In genomic region chr14:70934084-70934483, GRCh38 we compare ENCODE assay signal across 11 cellular contexts. TPM values are rescaled to one million over a fixed set of nuclear protein-coding genes. Genes with fewer than 3 reads are reported as not detected.
DNase-seq lines count a peak whose midpoint lies in the region; ATAC-seq lines count a peak whose summit lies in the region.
"Had no signal": no experiment of that assay in that cellular context is flagged by ENCODE, and none has a peak within 500 bp of the region (broad histone marks: within the 10 kb centered on the region; RNA-seq: fewer than 3 reads in every experiment).

No MANE protein-coding gene starts in this region.

- no peak overlapping the region for H3K4me3 ChIP-seq in subcutaneous abdominal adipose tissue (ENCODE audit: low read depth in 1 of 5, low read length in 5 of 5)
- H3K4me3 ChIP-seq: SJSA1 had no signal

- DNase-seq in activated T-cell treated with anti-CD3 and anti-CD28 coated beads, Interleukin-2, amount 50 U/mL, for 24 hours, result no peak
- no peak for DNase-seq in activated T-cell treated with anti-CD3 and anti-CD28 coated beads, Interleukin-2, amount 50 U/mL, for 48 hours
- no peak for DNase-seq in activated naive CD8-positive, alpha-beta T cell treated with anti-CD3 and anti-CD28 coated beads, Interleukin-2, amount 10 ng/mL, durations not matched to agents 7 days and 5 days
- peak; percentile 49 for DNase-seq in iris pigment epithelial cell (ENCODE audit: low read depth)
- DNase-seq in HuH-7 (ENCODE audit: low spot score), result no peak
- no peak for DNase-seq in NOMO-1 treated with dmso at 0.1 percent for 144 hours (lab: John Stamatoyannopoulos, UW; ENCODE audit: unreplicated experiment)
- DNase-seq: AML-193, head of caudate nucleus had no signal

- H3K27ac Mint-ChIP-seq in activated T-cell treated with anti-CD3 and anti-CD28 coated beads, Interleukin-2, amount 50 U/mL, for 24 hours, result peak overlapping the region; percentile 94
- peak overlapping the region; percentile 88 for H3K27ac Mint-ChIP-seq in activated naive CD8-positive, alpha-beta T cell treated with anti-CD3 and anti-CD28 coated beads, Interleukin-2, amount 10 ng/mL, durations not matched to agents 7 days and 5 days

- H3K9ac ChIP-seq in subcutaneous abdominal adipose tissue (ENCODE audit: low read length in 5 of 5), result peak overlapping the region in 3 of 5 donors; percentile 19 to 45 (median 36)

- peak overlapping the region; percentile 86 for H3K27ac ChIP-seq in subcutaneous abdominal adipose tissue (ENCODE audit: low read depth, low read length)
- H3K27ac ChIP-seq: SJSA1 had no signal

- peaks cover 30% of the 10 kb centered on the region for H3K36me3 Mint-ChIP-seq in activated T-cell treated with anti-CD3 and anti-CD28 coated beads, Interleukin-2, amount 50 U/mL, for 24 hours (ENCODE audit: low read depth)
- H3K36me3 Mint-ChIP-seq in activated naive CD8-positive, alpha-beta T cell treated with anti-CD3 and anti-CD28 coated beads, Interleukin-2, amount 10 ng/mL, durations not matched to agents 7 days and 5 days, result peaks cover 29% of the 10 kb centered on the region

- H3K27me3 Mint-ChIP-seq in activated T-cell treated with anti-CD3 and anti-CD28 coated beads, Interleukin-2, amount 50 U/mL, for 24 hours, result no peaks in the 10 kb centered on the region
- no peaks in the 10 kb centered on the region for H3K27me3 Mint-ChIP-seq in activated naive CD8-positive, alpha-beta T cell treated with anti-CD3 and anti-CD28 coated beads, Interleukin-2, amount 10 ng/mL, durations not matched to agents 7 days and 5 days

- no peaks in the 10 kb centered on the region for H3K27me3 ChIP-seq in subcutaneous abdominal adipose tissue (ENCODE audit: control insufficient read depth in 5 of 5, insufficient read depth in 4 of 5, low read length in 5 of 5)
- H3K27me3 ChIP-seq: SJSA1 had no signal

- H3K4me1 Mint-ChIP-seq in activated T-cell treated with anti-CD3 and anti-CD28 coated beads, Interleukin-2, amount 50 U/mL, for 24 hours (ENCODE audit: low read depth), result peaks cover 79% of the 10 kb centered on the region
- peaks cover 39% of the 10 kb centered on the region for H3K4me1 Mint-ChIP-seq in activated naive CD8-positive, alpha-beta T cell treated with anti-CD3 and anti-CD28 coated beads, Interleukin-2, amount 10 ng/mL, durations not matched to agents 7 days and 5 days

- ATAC-seq in activated naive CD8-positive, alpha-beta T cell treated with anti-CD3 and anti-CD28 coated beads, Interleukin-2, amount 10 ng/mL, durations not matched to agents 7 days and 5 days (ENCODE audit: low read depth), result no peak
- ATAC-seq in GM18907 (IDR thresholded peaks at IDR 0.05; ENCODE audit: unreplicated experiment), result no peak

- POLR2A ChIA-PET in activated naive CD8-positive, alpha-beta T cell treated with anti-CD3 and anti-CD28 coated beads, Interleukin-2, amount 10 ng/mL, durations not matched to agents 7 days and 5 days (lab: Charles Lee), result interaction anchor here (1.1 to 1.4 kb wide), 2 partner anchors 10 to 125 kb away, joined by 4 to 5 read pairs; partner anchors contain the start of gene MAP3K9

- H3K9me3 ChIP-seq in subcutaneous abdominal adipose tissue (ENCODE audit: control insufficient read depth in 5 of 5, low read length in 5 of 5), result no peaks in the 10 kb centered on the region
- H3K9me3 ChIP-seq: SJSA1 had no signal

- no peak overlapping the region for H3K4me3 Mint-ChIP-seq in activated T-cell treated with anti-CD3 and anti-CD28 coated beads, Interleukin-2, amount 50 U/mL, for 24 hours
- H3K4me3 Mint-ChIP-seq in activated naive CD8-positive, alpha-beta T cell treated with anti-CD3 and anti-CD28 coated beads, Interleukin-2, amount 10 ng/mL, durations not matched to agents 7 days and 5 days, result peak overlapping the region; percentile 76

- H3K4me1 ChIP-seq in subcutaneous abdominal adipose tissue (ENCODE audit: control insufficient read depth in 5 of 5, insufficient read depth in 5 of 5, low read length in 5 of 5), result peaks cover 4 to 34% (median 27%) of the 10 kb centered on the region in 5 donors

- H3K36me3 ChIP-seq in subcutaneous abdominal adipose tissue (ENCODE audit: control insufficient read depth in 5 of 5, insufficient read depth in 5 of 5, low read length in 5 of 5), result no peaks in the 10 kb centered on the region
- H3K36me3 ChIP-seq: SJSA1 had no signal

- peaks cover under 1% of the 10 kb centered on the region for H3K9me3 Mint-ChIP-seq in activated T-cell treated with anti-CD3 and anti-CD28 coated beads, Interleukin-2, amount 50 U/mL, for 24 hours
- H3K9me3 Mint-ChIP-seq in activated naive CD8-positive, alpha-beta T cell treated with anti-CD3 and anti-CD28 coated beads, Interleukin-2, amount 10 ng/mL, durations not matched to agents 7 days and 5 days, result peaks cover 2% of the 10 kb centered on the region

RNA-seq across cellular contexts. Expression of gene PCNX1, which starts 26.8 kb away (rescaled TPM):
- total RNA-seq in activated naive CD8-positive, alpha-beta T cell treated with anti-CD3 and anti-CD28 coated beads, Interleukin-2, amount 10 ng/mL, durations not matched to agents 7 days and 5 days, result 10 to 100 TPM; 80.0 to 93.0 TPM
